1 cellular context compared by ENCODE assay signal in the genomic region with DNA sequence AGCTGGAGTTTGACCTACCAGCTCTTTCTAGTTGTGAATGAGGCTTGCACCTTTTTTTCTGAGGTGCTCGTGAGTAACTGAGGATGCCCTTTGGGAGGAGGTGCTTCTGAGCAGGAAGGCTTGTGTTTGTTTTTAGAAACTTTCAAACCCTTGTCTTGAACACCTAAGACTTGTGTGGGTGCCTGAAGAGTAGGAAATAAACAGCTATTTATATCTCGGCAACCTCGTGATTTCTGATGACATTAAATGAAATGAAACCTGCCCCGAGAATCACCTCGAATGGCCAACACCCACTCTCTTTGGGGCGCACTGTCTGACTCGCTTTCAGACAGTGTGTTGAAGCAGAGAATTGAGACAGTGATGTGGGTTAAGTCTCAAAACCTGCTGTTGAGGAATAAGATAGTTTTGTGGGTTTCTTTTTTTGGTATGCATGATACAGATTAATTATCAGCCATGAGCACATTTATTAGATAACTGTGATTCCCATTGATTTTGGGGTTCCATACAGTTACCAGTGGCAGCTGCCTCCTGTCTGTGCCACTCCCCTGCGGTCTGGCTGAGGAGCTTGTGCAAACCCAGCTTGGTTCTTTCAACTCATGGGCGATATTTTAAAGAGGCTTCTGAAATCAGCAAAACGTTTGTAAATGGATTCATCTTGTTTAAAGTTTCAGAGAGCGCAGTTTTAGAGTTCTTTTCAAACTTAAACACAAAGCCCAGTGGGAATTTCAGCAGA.
TF ChIP-seq lines count a peak whose summit lies in the region.

No MANE protein-coding gene starts in this region.

TF ChIP-seq in GM12878, 131 proteins besides CTCF, POLR2A, EP300 and RAD21 (continued from another document and continues in another):
- TF ChIP-seq ZNF687 (IDR thresholded peaks at IDR 0.05) (no peak), NFYA (IDR thresholded peaks at IDR 0.05; ENCODE audit: borderline replicate concordance, low read depth, low read length) (no peak), RCOR1 (conservative IDR thresholded peaks at IDR 0.05; ENCODE audit: low read depth, low read length) (no peak), TCF3 (IDR thresholded peaks at IDR 0.05; ENCODE audit: borderline replicate concordance, insufficient read depth, low read depth, low read length) (0 out of 2 replicates have a peak, but pooled peaks have one; percentile 7), SIX5 (IDR thresholded peaks at IDR 0.05; ENCODE audit: low read depth, low read length, severe bottlenecking) (no peak), STAT1 (conservative IDR thresholded peaks at IDR 0.05) (no peak), SMAD1 (IDR thresholded peaks at IDR 0.05; ENCODE audit: low read depth, partially characterized antibody) (peak; percentile 21), ATF3 (IDR thresholded peaks at IDR 0.05; ENCODE audit: borderline replicate concordance, extremely low read depth, low read depth, low read length) (no peak), TCF7 (IDR thresholded peaks at IDR 0.05; ENCODE audit: borderline replicate concordance) (no peak), SKIL (IDR thresholded peaks at IDR 0.05; ENCODE audit: low read depth, poor library complexity, severe bottlenecking) (peak; percentile 98), POLR2AphosphoS5 (IDR thresholded peaks at IDR 0.05; ENCODE audit: low read length) (peak; percentile 99), SP1 (IDR thresholded peaks at IDR 0.05; ENCODE audit: low read depth, low read length) (no peak), EED (IDR thresholded peaks at IDR 0.05; ENCODE audit: low read depth) (no peak), LARP7 (IDR thresholded peaks at IDR 0.05) (no peak), CREB1 (IDR thresholded peaks at IDR 0.05; ENCODE audit: low read depth) (peak; percentile 28; the same call in 1 of the 2 replicates), KDM1A (IDR thresholded peaks at IDR 0.05; ENCODE audit: borderline replicate concordance) (no peak), HDAC2 (IDR thresholded peaks at IDR 0.05) (no peak), KAT2A (conservative IDR thresholded peaks at IDR 0.05; ENCODE audit: control insufficient read depth, low read depth, low read length) (no peak), TCF12 (IDR thresholded peaks at IDR 0.05; ENCODE audit: low read depth, low read length) (no peak), RB1 (IDR thresholded peaks at IDR 0.05; ENCODE audit: borderline replicate concordance) (no peak), ATF2 (IDR thresholded peaks at IDR 0.05; ENCODE audit: low read length) (peak; percentile 64), ZNF207 (IDR thresholded peaks at IDR 0.05; ENCODE audit: borderline replicate concordance) (no peak), MLLT1 (IDR thresholded peaks at IDR 0.05) (peak; percentile 45; the same call in 1 of the 2 replicates), MTA3 (IDR thresholded peaks at IDR 0.05; ENCODE audit: borderline replicate concordance, low read length) (peak; percentile 68; the same call in 1 of the 2 replicates), YBX1 (IDR thresholded peaks at IDR 0.05) (no peak), MAX (IDR thresholded peaks at IDR 0.05; ENCODE audit: low read depth, low read length) (peak; percentile 63)
- TF ChIP-seq, protein P1, sequence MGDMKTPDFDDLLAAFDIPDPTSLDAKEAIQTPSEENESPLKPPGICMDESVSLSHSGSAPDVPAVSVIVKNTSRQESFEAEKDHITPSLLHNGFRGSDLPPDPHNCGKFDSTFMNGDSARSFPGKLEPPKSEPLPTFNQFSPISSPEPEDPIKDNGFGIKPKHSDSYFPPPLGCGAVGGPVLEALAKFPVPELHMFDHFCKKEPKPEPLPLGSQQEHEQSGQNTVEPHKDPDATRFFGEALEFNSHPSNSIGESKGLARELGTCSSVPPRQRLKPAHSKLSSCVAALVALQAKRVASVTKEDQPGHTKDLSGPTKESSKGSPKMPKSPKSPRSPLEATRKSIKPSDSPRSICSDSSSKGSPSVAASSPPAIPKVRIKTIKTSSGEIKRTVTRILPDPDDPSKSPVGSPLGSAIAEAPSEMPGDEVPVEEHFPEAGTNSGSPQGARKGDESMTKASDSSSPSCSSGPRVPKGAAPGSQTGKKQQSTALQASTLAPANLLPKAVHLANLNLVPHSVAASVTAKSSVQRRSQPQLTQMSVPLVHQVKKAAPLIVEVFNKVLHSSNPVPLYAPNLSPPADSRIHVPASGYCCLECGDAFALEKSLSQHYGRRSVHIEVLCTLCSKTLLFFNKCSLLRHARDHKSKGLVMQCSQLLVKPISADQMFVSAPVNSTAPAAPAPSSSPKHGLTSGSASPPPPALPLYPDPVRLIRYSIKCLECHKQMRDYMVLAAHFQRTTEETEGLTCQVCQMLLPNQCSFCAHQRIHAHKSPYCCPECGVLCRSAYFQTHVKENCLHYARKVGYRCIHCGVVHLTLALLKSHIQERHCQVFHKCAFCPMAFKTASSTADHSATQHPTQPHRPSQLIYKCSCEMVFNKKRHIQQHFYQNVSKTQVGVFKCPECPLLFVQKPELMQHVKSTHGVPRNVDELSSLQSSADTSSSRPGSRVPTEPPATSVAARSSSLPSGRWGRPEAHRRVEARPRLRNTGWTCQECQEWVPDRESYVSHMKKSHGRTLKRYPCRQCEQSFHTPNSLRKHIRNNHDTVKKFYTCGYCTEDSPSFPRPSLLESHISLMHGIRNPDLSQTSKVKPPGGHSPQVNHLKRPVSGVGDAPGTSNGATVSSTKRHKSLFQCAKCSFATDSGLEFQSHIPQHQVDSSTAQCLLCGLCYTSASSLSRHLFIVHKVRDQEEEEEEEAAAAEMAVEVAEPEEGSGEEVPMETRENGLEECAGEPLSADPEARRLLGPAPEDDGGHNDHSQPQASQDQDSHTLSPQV (IDR thresholded peaks at IDR 0.05), result no peak
- TF ChIP-seq, protein P2, sequence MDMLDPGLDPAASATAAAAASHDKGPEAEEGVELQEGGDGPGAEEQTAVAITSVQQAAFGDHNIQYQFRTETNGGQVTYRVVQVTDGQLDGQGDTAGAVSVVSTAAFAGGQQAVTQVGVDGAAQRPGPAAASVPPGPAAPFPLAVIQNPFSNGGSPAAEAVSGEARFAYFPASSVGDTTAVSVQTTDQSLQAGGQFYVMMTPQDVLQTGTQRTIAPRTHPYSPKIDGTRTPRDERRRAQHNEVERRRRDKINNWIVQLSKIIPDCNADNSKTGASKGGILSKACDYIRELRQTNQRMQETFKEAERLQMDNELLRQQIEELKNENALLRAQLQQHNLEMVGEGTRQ (IDR thresholded peaks at IDR 0.05; ENCODE audit: borderline replicate concordance, low read depth, low read length), result no peak
- TF ChIP-seq, protein P3, sequence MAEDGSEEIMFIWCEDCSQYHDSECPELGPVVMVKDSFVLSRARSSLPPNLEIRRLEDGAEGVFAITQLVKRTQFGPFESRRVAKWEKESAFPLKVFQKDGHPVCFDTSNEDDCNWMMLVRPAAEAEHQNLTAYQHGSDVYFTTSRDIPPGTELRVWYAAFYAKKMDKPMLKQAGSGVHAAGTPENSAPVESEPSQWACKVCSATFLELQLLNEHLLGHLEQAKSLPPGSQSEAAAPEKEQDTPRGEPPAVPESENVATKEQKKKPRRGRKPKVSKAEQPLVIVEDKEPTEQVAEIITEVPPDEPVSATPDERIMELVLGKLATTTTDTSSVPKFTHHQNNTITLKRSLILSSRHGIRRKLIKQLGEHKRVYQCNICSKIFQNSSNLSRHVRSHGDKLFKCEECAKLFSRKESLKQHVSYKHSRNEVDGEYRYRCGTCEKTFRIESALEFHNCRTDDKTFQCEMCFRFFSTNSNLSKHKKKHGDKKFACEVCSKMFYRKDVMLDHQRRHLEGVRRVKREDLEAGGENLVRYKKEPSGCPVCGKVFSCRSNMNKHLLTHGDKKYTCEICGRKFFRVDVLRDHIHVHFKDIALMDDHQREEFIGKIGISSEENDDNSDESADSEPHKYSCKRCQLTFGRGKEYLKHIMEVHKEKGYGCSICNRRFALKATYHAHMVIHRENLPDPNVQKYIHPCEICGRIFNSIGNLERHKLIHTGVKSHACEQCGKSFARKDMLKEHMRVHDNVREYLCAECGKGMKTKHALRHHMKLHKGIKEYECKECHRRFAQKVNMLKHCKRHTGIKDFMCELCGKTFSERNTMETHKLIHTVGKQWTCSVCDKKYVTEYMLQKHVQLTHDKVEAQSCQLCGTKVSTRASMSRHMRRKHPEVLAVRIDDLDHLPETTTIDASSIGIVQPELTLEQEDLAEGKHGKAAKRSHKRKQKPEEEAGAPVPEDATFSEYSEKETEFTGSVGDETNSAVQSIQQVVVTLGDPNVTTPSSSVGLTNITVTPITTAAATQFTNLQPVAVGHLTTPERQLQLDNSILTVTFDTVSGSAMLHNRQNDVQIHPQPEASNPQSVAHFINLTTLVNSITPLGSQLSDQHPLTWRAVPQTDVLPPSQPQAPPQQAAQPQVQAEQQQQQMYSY (CRISPR knock-in tag; IDR thresholded peaks at IDR 0.05), result no peak
- TF ChIP-seq, protein P4, sequence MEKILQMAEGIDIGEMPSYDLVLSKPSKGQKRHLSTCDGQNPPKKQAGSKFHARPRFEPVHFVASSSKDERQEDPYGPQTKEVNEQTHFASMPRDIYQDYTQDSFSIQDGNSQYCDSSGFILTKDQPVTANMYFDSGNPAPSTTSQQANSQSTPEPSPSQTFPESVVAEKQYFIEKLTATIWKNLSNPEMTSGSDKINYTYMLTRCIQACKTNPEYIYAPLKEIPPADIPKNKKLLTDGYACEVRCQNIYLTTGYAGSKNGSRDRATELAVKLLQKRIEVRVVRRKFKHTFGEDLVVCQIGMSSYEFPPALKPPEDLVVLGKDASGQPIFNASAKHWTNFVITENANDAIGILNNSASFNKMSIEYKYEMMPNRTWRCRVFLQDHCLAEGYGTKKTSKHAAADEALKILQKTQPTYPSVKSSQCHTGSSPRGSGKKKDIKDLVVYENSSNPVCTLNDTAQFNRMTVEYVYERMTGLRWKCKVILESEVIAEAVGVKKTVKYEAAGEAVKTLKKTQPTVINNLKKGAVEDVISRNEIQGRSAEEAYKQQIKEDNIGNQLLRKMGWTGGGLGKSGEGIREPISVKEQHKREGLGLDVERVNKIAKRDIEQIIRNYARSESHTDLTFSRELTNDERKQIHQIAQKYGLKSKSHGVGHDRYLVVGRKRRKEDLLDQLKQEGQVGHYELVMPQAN (conservative IDR thresholded peaks at IDR 0.05), result no peak
